9 cellular contexts compared by ENCODE assay signal in genomic region chr1:1631793-1632420, GRCh38. TPM values are rescaled to one million over a fixed set of nuclear protein-coding genes. Genes with fewer than 3 reads are reported as not detected.
DNase-seq lines count a peak whose midpoint lies in the region; ATAC-seq, FAIRE-seq and TF ChIP-seq lines count a peak whose summit lies in the region.
"Had no signal": no experiment of that assay in that cellular context is flagged by ENCODE, and none has a peak within 500 bp of the region (broad histone marks: within the 10 kb centered on the region; RNA-seq: fewer than 3 reads in every experiment).

MMP23B (plus strand) TSS chr1:1632173; CDS start chr1:1632219, 46 bp downstream.

- H3K27ac ChIP-seq in coronary artery = peak within 1 kb of the TSS; percentile 72 to 97

- H3K27me3 Mint-ChIP-seq in activated CD8-positive, alpha-beta memory T cell treated with anti-CD3 and anti-CD28 coated beads, Interleukin-2, amount 10 ng/mL, durations not matched to agents 7 days and 5 days = peaks cover 5% of the 10 kb centered on the region
- H3K27me3 Mint-ChIP-seq in memory B cell = peaks cover 4% of the 10 kb centered on the region

- no peak within 1 kb of the TSS for H3K27ac Mint-ChIP-seq in activated CD8-positive, alpha-beta memory T cell treated with anti-CD3 and anti-CD28 coated beads, Interleukin-2, amount 10 ng/mL, durations not matched to agents 7 days and 5 days
- no peak within 1 kb of the TSS for H3K27ac Mint-ChIP-seq in memory B cell

- no peak for FAIRE-seq in D721Med (lab: Jason Lieb, UNC)

- no peak within 1 kb of the TSS for H3K4me3 Mint-ChIP-seq in activated CD8-positive, alpha-beta memory T cell treated with anti-CD3 and anti-CD28 coated beads, Interleukin-2, amount 10 ng/mL, durations not matched to agents 7 days and 5 days
- peak within 1 kb of the TSS; percentile 69 for H3K4me3 Mint-ChIP-seq in memory B cell

- no peaks in the 10 kb centered on the region for H3K9me3 Mint-ChIP-seq in activated CD8-positive, alpha-beta memory T cell treated with anti-CD3 and anti-CD28 coated beads, Interleukin-2, amount 10 ng/mL, durations not matched to agents 7 days and 5 days (ENCODE audit: low read depth)
- H3K9me3 Mint-ChIP-seq in memory B cell = no peaks in the 10 kb centered on the region

- peaks cover 4% of the 10 kb centered on the region for H3K36me3 Mint-ChIP-seq in activated CD8-positive, alpha-beta memory T cell treated with anti-CD3 and anti-CD28 coated beads, Interleukin-2, amount 10 ng/mL, durations not matched to agents 7 days and 5 days
- peaks cover 4% of the 10 kb centered on the region for H3K36me3 Mint-ChIP-seq in memory B cell

- CTCF ChIA-PET in activated CD8-positive, alpha-beta memory T cell treated with anti-CD3 and anti-CD28 coated beads, Interleukin-2, amount 10 ng/mL, durations not matched to agents 7 days and 5 days (lab: Charles Lee) = no interaction called here

- peak; percentile 57 for DNase-seq in activated CD8-positive, alpha-beta memory T cell treated with anti-CD3 and anti-CD28 coated beads, Interleukin-2, amount 50 U/mL, for 48 hours
- DNase-seq in activated CD8-positive, alpha-beta memory T cell treated with anti-CD3 and anti-CD28 coated beads, Interleukin-2, amount 10 ng/mL, durations not matched to agents 7 days and 5 days = no peak
- DNase-seq in coronary artery (ENCODE audit: low spot score) (no peak), memory B cell (ENCODE audit: low spot score in 2 of 2) (no peak), ureter (ENCODE audit: low spot score) (peak; percentile 46), D721Med (ENCODE audit: insufficient read length, low spot score) (no peak)
- DNase-seq: activated CD4-positive, alpha-beta T cell treated with anti-CD3 and anti-CD28 coated beads, Interleukin-2, amount 50 U/mL, for 1 hour had no signal

- H3K4me3 ChIP-seq in coronary artery = peak within 1 kb of the TSS; percentile 77

- TF ChIP-seq CTCF in coronary artery (IDR thresholded peaks at IDR 0.05) (no peak), D721Med (IDR thresholded peaks at IDR 0.05; ENCODE audit: insufficient read depth, missing control alignments) (no peak)

- peaks cover 4% of the 10 kb centered on the region for H3K4me1 Mint-ChIP-seq in activated CD8-positive, alpha-beta memory T cell treated with anti-CD3 and anti-CD28 coated beads, Interleukin-2, amount 10 ng/mL, durations not matched to agents 7 days and 5 days
- H3K4me1 Mint-ChIP-seq in memory B cell = peaks cover 9% of the 10 kb centered on the region

- ATAC-seq in activated CD8-positive, alpha-beta memory T cell treated with anti-CD3 and anti-CD28 coated beads, Interleukin-2, amount 10 ng/mL, durations not matched to agents 7 days and 5 days = no peak
- ATAC-seq in memory B cell (ENCODE audit: low read depth) (no peak), GM21737 (IDR thresholded peaks at IDR 0.05; ENCODE audit: unreplicated experiment) (no peak), GM19452 (IDR thresholded peaks at IDR 0.05; ENCODE audit: unreplicated experiment) (no peak)

RNA-seq across cellular contexts. Expression of gene MMP23B, which starts in this region (rescaled TPM):
- 1 to 10 TPM in 1 of 2 experiments, under 1 TPM in 1; 0.79 to 1.2 TPM for total RNA-seq in activated CD8-positive, alpha-beta memory T cell treated with anti-CD3 and anti-CD28 coated beads, Interleukin-2, amount 10 ng/mL, durations not matched to agents 7 days and 5 days
- 16.6 TPM for total RNA-seq in ureter

Comparison
In these comparisons a context has a peak if more than half of its experiments do, and no peak if none do; other contexts are left out.
1. DNase-seq: peak in activated CD8-positive, alpha-beta memory T cell treated with anti-CD3 and anti-CD28 coated beads, Interleukin-2, amount 50 U/mL, for 48 hours (single experiment) and ureter (single experiment); none in activated CD8-positive, alpha-beta memory T cell treated with anti-CD3 and anti-CD28 coated beads, Interleukin-2, amount 10 ng/mL, durations not matched to agents 7 days and 5 days (single experiment), coronary artery (single experiment), memory B cell (0 of 2) and D721Med (single experiment).